ENCODE assay signal across 10 cellular contexts in genomic region chr12:13472690-13473089, GRCh38.
DNase-seq lines count a peak whose midpoint lies in the region; ATAC-seq lines count a peak whose summit lies in the region.
"Had no signal": no experiment of that assay in that cellular context is flagged by ENCODE, and none has a peak within 500 bp of the region (broad histone marks: within the 10 kb centered on the region; RNA-seq: fewer than 3 reads in every experiment).

No MANE protein-coding gene starts in this region.

- no peak overlapping the region for H3K27ac Mint-ChIP-seq in stimulated activated effector memory CD8-positive, alpha-beta T cell treated with anti-CD3 and anti-CD28 coated beads, Interleukin-12 subunit alpha, Interleukin-12 subunit beta, amount 100 ng/mL, for 72 hours
- H3K27ac Mint-ChIP-seq: T-helper 2 cell treated with Interferon-gamma antibody and Interleukin-4, amounts not matched to agents 5 μg/mL and 100 μg/mL, for 36 hours had no signal

- DNase-seq in HS-5 (ENCODE audit: low read depth) (peak; percentile 74), SW480 (ENCODE audit: low spot score) (no peak), GOT3 (lab: John Stamatoyannopoulos, UW) (no peak), NCI-H146 treated with DMSO at 0.1 percent for 48 hours (lab: John Stamatoyannopoulos, UW; ENCODE audit: unreplicated experiment) (no peak)
- no peak for DNase-seq in stimulated activated effector memory CD8-positive, alpha-beta T cell treated with anti-CD3 and anti-CD28 coated beads, Interleukin-12 subunit alpha, Interleukin-12 subunit beta, amount 100 ng/mL, for 72 hours (ENCODE audit: low spot score in 2 of 2)
- DNase-seq: amniotic stem cell, NCI-H2107 had no signal

- H3K36me3 Mint-ChIP-seq in stimulated activated effector memory CD8-positive, alpha-beta T cell treated with anti-CD3 and anti-CD28 coated beads, Interleukin-12 subunit alpha, Interleukin-12 subunit beta, amount 100 ng/mL, for 72 hours = no peaks in the 10 kb centered on the region

- H3K4me1 Mint-ChIP-seq in stimulated activated effector memory CD8-positive, alpha-beta T cell treated with anti-CD3 and anti-CD28 coated beads, Interleukin-12 subunit alpha, Interleukin-12 subunit beta, amount 100 ng/mL, for 72 hours = no peaks in the 10 kb centered on the region

- ATAC-seq in GM19035 (IDR thresholded peaks at IDR 0.05; ENCODE audit: unreplicated experiment) = peak; percentile 99
- peak; percentile 93 for ATAC-seq in HG02642 (IDR thresholded peaks at IDR 0.05; ENCODE audit: poor library complexity, unreplicated experiment)
- peak; percentile 67 for ATAC-seq in stimulated activated effector memory CD8-positive, alpha-beta T cell treated with anti-CD3 and anti-CD28 coated beads, Interleukin-12 subunit alpha, Interleukin-12 subunit beta, amount 100 ng/mL, for 72 hours

- H3K9me3 Mint-ChIP-seq in stimulated activated effector memory CD8-positive, alpha-beta T cell treated with anti-CD3 and anti-CD28 coated beads, Interleukin-12 subunit alpha, Interleukin-12 subunit beta, amount 100 ng/mL, for 72 hours = no peaks in the 10 kb centered on the region
- H3K9me3 Mint-ChIP-seq: T-helper 2 cell treated with Interferon-gamma antibody and Interleukin-4, amounts not matched to agents 5 μg/mL and 100 μg/mL, for 36 hours had no signal

- no peak overlapping the region for H3K4me3 Mint-ChIP-seq in stimulated activated effector memory CD8-positive, alpha-beta T cell treated with anti-CD3 and anti-CD28 coated beads, Interleukin-12 subunit alpha, Interleukin-12 subunit beta, amount 100 ng/mL, for 72 hours
- H3K4me3 Mint-ChIP-seq: T-helper 2 cell treated with Interferon-gamma antibody and Interleukin-4, amounts not matched to agents 5 μg/mL and 100 μg/mL, for 36 hours had no signal
